18 cellular contexts compared by ENCODE assay signal in the genomic region with DNA sequence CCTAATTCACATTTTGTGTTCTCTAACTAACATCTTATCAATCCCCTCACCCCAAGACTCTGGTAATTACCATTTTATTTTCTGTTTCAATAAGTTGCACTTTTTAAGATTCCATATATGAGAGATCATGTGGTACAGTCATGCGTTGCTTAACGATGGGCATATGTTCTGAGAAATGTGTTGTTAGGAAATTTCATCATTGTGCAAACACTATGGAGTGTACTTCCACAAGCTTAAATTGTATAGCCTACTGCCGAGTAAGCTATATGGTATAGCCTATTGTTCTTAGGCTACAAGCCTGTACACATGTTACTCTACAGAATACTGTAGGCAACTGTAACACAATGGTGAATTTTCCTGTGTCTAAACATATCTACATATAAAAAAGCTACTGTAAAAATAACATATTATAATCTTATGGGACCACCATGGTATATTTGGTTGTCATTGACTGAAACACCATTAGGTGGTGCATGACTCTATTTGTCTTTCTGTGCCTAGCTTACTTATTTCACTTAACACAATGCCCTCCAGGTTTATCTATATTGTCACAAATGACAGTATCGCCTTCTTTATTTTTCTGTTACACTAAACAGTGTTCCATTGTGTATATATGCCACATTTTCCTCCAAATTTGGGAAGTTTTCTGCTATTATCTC.
DNase-seq lines count a peak whose midpoint lies in the region; TF ChIP-seq lines count a peak whose summit lies in the region.
"Had no signal": no experiment of that assay in that cellular context is flagged by ENCODE, and none has a peak within 500 bp of the region (broad histone marks: within the 10 kb centered on the region; RNA-seq: fewer than 3 reads in every experiment).

No MANE protein-coding gene starts in this region.

- peaks cover 5% of the 10 kb centered on the region for H3K9me3 Mint-ChIP-seq in progenitor cell of endocrine pancreas (ENCODE audit: low read depth)
- peaks cover 27% of the 10 kb centered on the region for H3K9me3 Mint-ChIP-seq in HFFc6

- H3K27ac ChIP-seq in WERI-Rb-1 (no peak overlapping the region), SJCRH30 (no peak overlapping the region)
- H3K27ac ChIP-seq: GM23248, heart right ventricle, lower lobe of right lung, right atrium auricular region had no signal

- H3K27me3 ChIP-seq in WERI-Rb-1 (ENCODE audit: insufficient read depth, low read depth, severe bottlenecking), result no peaks in the 10 kb centered on the region
- no peaks in the 10 kb centered on the region for H3K27me3 ChIP-seq in SJCRH30
- H3K27me3 ChIP-seq: heart right ventricle, right atrium auricular region had no signal

- DNase-seq in NCI-H82 (lab: John Stamatoyannopoulos, UW), result peak; percentile 9
- no peak for DNase-seq in NCI-H82 treated with DMSO at 0.1 percent for 48 hours (lab: John Stamatoyannopoulos, UW; ENCODE audit: unreplicated experiment)
- DNase-seq in MV-4-11 (lab: John Stamatoyannopoulos, UW), result peak; percentile 68
- DNase-seq in WERI-Rb-1, result no peak
- no peak for DNase-seq in progenitor cell of endocrine pancreas (ENCODE audit: low spot score, unreplicated experiment)
- no peak for DNase-seq in SJCRH30
- DNase-seq in HFFc6, result no peak
- no peak for DNase-seq in NCI-H1694 treated with DMSO at 0.1 percent for 48 hours (lab: John Stamatoyannopoulos, UW)
- DNase-seq: activated CD4-positive, alpha-beta T cell treated with anti-CD3 and anti-CD28 coated beads for 36 hours; activated naive CD8-positive, alpha-beta T cell treated with anti-CD3 and anti-CD28 coated beads for 36 hours; CD4-positive, alpha-beta T cell; effector memory CD8-positive, alpha-beta T cell; GM23248; heart right ventricle; islet precursor cell; lower lobe of right lung; RPMI8226 had no signal

- H3K36me3 Mint-ChIP-seq in progenitor cell of endocrine pancreas (ENCODE audit: insufficient read depth), result no peaks in the 10 kb centered on the region
- 0 out of 2 replicates have a peak, but pooled peaks cover 4% of the 10 kb centered on the region for H3K36me3 Mint-ChIP-seq in HFFc6 (ENCODE audit: low read depth)
- H3K36me3 Mint-ChIP-seq: activated naive CD8-positive, alpha-beta T cell treated with anti-CD3 and anti-CD28 coated beads for 36 hours had no signal

- H3K27ac Mint-ChIP-seq in progenitor cell of endocrine pancreas, result no peak overlapping the region
- no peak overlapping the region for H3K27ac Mint-ChIP-seq in HFFc6
- H3K27ac Mint-ChIP-seq: activated CD4-positive, alpha-beta T cell treated with anti-CD3 and anti-CD28 coated beads for 36 hours; activated naive CD8-positive, alpha-beta T cell treated with anti-CD3 and anti-CD28 coated beads for 36 hours; CD4-positive, alpha-beta T cell; effector memory CD8-positive, alpha-beta T cell had no signal

- TF ChIP-seq CTCF in WERI-Rb-1 (IDR thresholded peaks at IDR 0.05; ENCODE audit: low read depth, low read length), result 0 out of 2 replicates have a peak, but pooled peaks have one; percentile 23
- peak; percentile 36 for TF ChIP-seq CTCF in progenitor cell of endocrine pancreas (IDR thresholded peaks at IDR 0.05; ENCODE audit: unreplicated experiment)
- no peak for TF ChIP-seq CTCF in HFFc6 (IDR thresholded peaks at IDR 0.05)

- peaks cover 15% of the 10 kb centered on the region for H3K4me1 Mint-ChIP-seq in progenitor cell of endocrine pancreas (ENCODE audit: low read depth)
- H3K4me1 Mint-ChIP-seq in HFFc6 (ENCODE audit: low read depth), result no peaks in the 10 kb centered on the region
- H3K4me1 Mint-ChIP-seq: activated CD4-positive, alpha-beta T cell treated with anti-CD3 and anti-CD28 coated beads for 36 hours; activated naive CD8-positive, alpha-beta T cell treated with anti-CD3 and anti-CD28 coated beads for 36 hours had no signal

- H3K36me3 ChIP-seq in WERI-Rb-1, result no peaks in the 10 kb centered on the region
- H3K36me3 ChIP-seq in SJCRH30, result no peaks in the 10 kb centered on the region
- H3K36me3 ChIP-seq: heart right ventricle, lower lobe of right lung, right atrium auricular region had no signal

- no peak overlapping the region for H3K4me3 ChIP-seq in WERI-Rb-1 (ENCODE audit: low read depth, low read length)
- H3K4me3 ChIP-seq in SJCRH30, result no peak overlapping the region
- H3K4me3 ChIP-seq: GM23248, heart right ventricle, lower lobe of right lung, right atrium auricular region had no signal

- H3K4me3 Mint-ChIP-seq in progenitor cell of endocrine pancreas (ENCODE audit: low read depth) (no peak overlapping the region), HFFc6 (no peak overlapping the region)
- H3K4me3 Mint-ChIP-seq: activated CD4-positive, alpha-beta T cell treated with anti-CD3 and anti-CD28 coated beads for 36 hours; activated naive CD8-positive, alpha-beta T cell treated with anti-CD3 and anti-CD28 coated beads for 36 hours; CD4-positive, alpha-beta T cell; effector memory CD8-positive, alpha-beta T cell had no signal

- H3K27me3 Mint-ChIP-seq in progenitor cell of endocrine pancreas (no peaks in the 10 kb centered on the region), HFFc6 (ENCODE audit: insufficient read depth) (no peaks in the 10 kb centered on the region)
- H3K27me3 Mint-ChIP-seq: activated CD4-positive, alpha-beta T cell treated with anti-CD3 and anti-CD28 coated beads for 36 hours; activated naive CD8-positive, alpha-beta T cell treated with anti-CD3 and anti-CD28 coated beads for 36 hours; CD4-positive, alpha-beta T cell; effector memory CD8-positive, alpha-beta T cell had no signal

- H3K9me3 ChIP-seq in WERI-Rb-1 (ENCODE audit: severe bottlenecking) (no peaks in the 10 kb centered on the region), SJCRH30 (replicated peaks) (no peaks in the 10 kb centered on the region)
- H3K9me3 ChIP-seq: lower lobe of right lung, right atrium auricular region had no signal

- peaks cover 7% of the 10 kb centered on the region; the same call in 1 of the 2 replicates for H3K4me1 ChIP-seq in SJCRH30
- H3K4me1 ChIP-seq: heart right ventricle, lower lobe of right lung, right atrium auricular region had no signal

Comparison
In these comparisons a context has a peak if more than half of its experiments do, and no peak if none do; other contexts are left out.
1. DNase-seq: peak in NCI-H82 (single experiment) and MV-4-11 (single experiment); none in NCI-H82 treated with DMSO at 0.1 percent for 48 hours (single experiment), WERI-Rb-1 (single experiment), progenitor cell of endocrine pancreas (single experiment), SJCRH30 (0 of 2), HFFc6 (single experiment) and NCI-H1694 treated with DMSO at 0.1 percent for 48 hours (single experiment).